In genomic region chr3:188832146-188832545, GRCh38 we compare ENCODE assay signal across 16 cellular contexts.
"Had no signal": no experiment of that assay in that cellular context is flagged by ENCODE, and none has a peak within 500 bp of the region (broad histone marks: within the 10 kb centered on the region; RNA-seq: fewer than 3 reads in every experiment).

No MANE protein-coding gene starts in this region.

- H3K27ac ChIP-seq: colonic mucosa had no signal

- H3K4me3 ChIP-seq: colonic mucosa, smooth muscle cell had no signal

- H3K27ac Mint-ChIP-seq: activated CD8-positive, alpha-beta T cell treated with anti-CD3 and anti-CD28 coated beads for 36 hours; stimulated activated effector memory CD8-positive, alpha-beta T cell treated with anti-CD3 and anti-CD28 coated beads, Interleukin-12 subunit alpha, Interleukin-12 subunit beta, amount 100 ng/mL, for 72 hours; type B pancreatic cell had no signal

- DNase-seq: activated CD4-positive, alpha-beta T cell treated with anti-CD3 and anti-CD28 coated beads for 4 hours; activated CD8-positive, alpha-beta memory T cell treated with anti-CD3 and anti-CD28 coated beads, Interleukin-2, amount 50 U/mL, for 4 hours; activated CD8-positive, alpha-beta T cell treated with anti-CD3 and anti-CD28 coated beads for 36 hours; activated naive CD4-positive, alpha-beta T cell; caudate nucleus; colonic mucosa; mesendoderm; nephron progenitor cell; SK-N-SH; substantia nigra; T-helper 1 cell had no signal

- H3K27me3 Mint-ChIP-seq: activated CD8-positive, alpha-beta T cell treated with anti-CD3 and anti-CD28 coated beads for 36 hours; type B pancreatic cell had no signal

- H3K9me3 Mint-ChIP-seq: activated CD8-positive, alpha-beta T cell treated with anti-CD3 and anti-CD28 coated beads for 36 hours; nephron progenitor cell; stimulated activated effector memory CD8-positive, alpha-beta T cell treated with anti-CD3 and anti-CD28 coated beads, Interleukin-12 subunit alpha, Interleukin-12 subunit beta, amount 100 ng/mL, for 72 hours; type B pancreatic cell had no signal

- H3K4me1 ChIP-seq: colonic mucosa had no signal

- H3K36me3 ChIP-seq: colonic mucosa had no signal

- H3K9me3 ChIP-seq: colonic mucosa, SK-N-SH had no signal

- FAIRE-seq: endothelial cell of umbilical vein had no signal

- H3K4me3 Mint-ChIP-seq: activated CD8-positive, alpha-beta T cell treated with anti-CD3 and anti-CD28 coated beads for 36 hours; nephron progenitor cell; stimulated activated effector memory CD8-positive, alpha-beta T cell treated with anti-CD3 and anti-CD28 coated beads, Interleukin-12 subunit alpha, Interleukin-12 subunit beta, amount 100 ng/mL, for 72 hours; type B pancreatic cell had no signal

- H3K9me2 ChIP-seq: SK-N-SH had no signal

- H3K36me3 Mint-ChIP-seq: stimulated activated effector memory CD8-positive, alpha-beta T cell treated with anti-CD3 and anti-CD28 coated beads, Interleukin-12 subunit alpha, Interleukin-12 subunit beta, amount 100 ng/mL, for 72 hours; type B pancreatic cell had no signal

- H3K4me2 ChIP-seq: SK-N-SH, smooth muscle cell had no signal

- ATAC-seq: activated CD8-positive, alpha-beta T cell treated with anti-CD3 and anti-CD28 coated beads for 36 hours; left lobe of liver; stimulated activated effector memory CD8-positive, alpha-beta T cell treated with anti-CD3 and anti-CD28 coated beads, Interleukin-12 subunit alpha, Interleukin-12 subunit beta, amount 100 ng/mL, for 72 hours had no signal

- H3K27me3 ChIP-seq: colonic mucosa had no signal
